In genomic region chrX:31546130-31546529, GRCh38 we compare ENCODE assay signal across 11 cellular contexts.
DNase-seq lines count a peak whose midpoint lies in the region; ATAC-seq, FAIRE-seq and TF ChIP-seq lines count a peak whose summit lies in the region.
"Had no signal": no experiment of that assay in that cellular context is flagged by ENCODE, and none has a peak within 500 bp of the region (broad histone marks: within the 10 kb centered on the region; RNA-seq: fewer than 3 reads in every experiment).

No MANE protein-coding gene starts in this region.

- no peak overlapping the region for H4K8ac ChIP-seq in H9 (replicated peaks; ENCODE audit: insufficient read length, low read depth, low read length)

- H3K14ac ChIP-seq in H9 (ENCODE audit: insufficient read depth, low read length): no peak overlapping the region

- no peaks in the 10 kb centered on the region for H3K27me3 Mint-ChIP-seq in H9 (ENCODE audit: low read depth)

- no peak overlapping the region for H2AFZ ChIP-seq in H9 (ENCODE audit: low read length)

- H4K91ac ChIP-seq in H9 (ENCODE audit: insufficient read length, low read depth, low read length): no peak overlapping the region

- TF ChIP-seq CTCF in H9 (conservative IDR thresholded peaks at IDR 0.05) (no peak), tibial artery (IDR thresholded peaks at IDR 0.05) (no peak)

- H3K4me3 ChIP-seq in tibial artery: no peak overlapping the region

- H2BK120ac ChIP-seq in H9 (ENCODE audit: low read depth, low read length, poor library complexity, severe bottlenecking): no peak overlapping the region

- H3K9me3 Mint-ChIP-seq in H9: peaks cover 49 to 59% of the 10 kb centered on the region in 2 experiments

- H3K27ac Mint-ChIP-seq in H9: no peak overlapping the region
- H3K27ac Mint-ChIP-seq: nephron had no signal

- H2BK12ac ChIP-seq in H9 (ENCODE audit: insufficient read length, low read depth, low read length): no peak overlapping the region

- H3T11ph ChIP-seq in H9 (ENCODE audit: low read length): no peak overlapping the region

- ATAC-seq in SK-N-SH treated with all-trans-retinoic acid at 6 μM for 48 hours (peak; percentile 87), GM18861 (IDR thresholded peaks at IDR 0.05; ENCODE audit: unreplicated experiment) (no peak)

- no peaks in the 10 kb centered on the region for H3K23me2 ChIP-seq in H9 (ENCODE audit: insufficient read length, low read depth, low read length, poor library complexity, severe bottlenecking)

- H3K4ac ChIP-seq in H9 (ENCODE audit: low read depth, low read length): no peak overlapping the region

- H2AK5ac ChIP-seq in H9 (ENCODE audit: insufficient read length, low read length): no peak overlapping the region

- peaks cover 3% of the 10 kb centered on the region; the same call in 1 of the 2 replicates for H3K4me1 ChIP-seq in H9 (ENCODE audit: insufficient read depth, low read length)
- peaks cover 0 to 27% (median 0%) of the 10 kb centered on the region in 4 donors for H3K4me1 ChIP-seq in tibial artery

- no peak overlapping the region for H2BK15ac ChIP-seq in H9 (ENCODE audit: low read depth, low read length)

- peaks cover 0 to 2% (median 0%) of the 10 kb centered on the region in 3 experiments; a peak in 2 of 7 replicates for H3K36me3 Mint-ChIP-seq in H9 (ENCODE audit: insufficient read depth in 1 of 3, low read depth in 3 of 3)

- intact Hi-C loops in tibial artery (cut with DNase I; ENCODE audit: low total_unique reads): no loop called here

- H3K27ac ChIP-seq in H9 (ENCODE audit: insufficient read length, low read depth, low read length): peak overlapping the region; percentile 17
- H3K27ac ChIP-seq in tibial artery: peak overlapping the region; percentile 12 to 37

- H3K4me1 Mint-ChIP-seq in H9: peaks cover 3% of the 10 kb centered on the region in 2 experiments; a peak in 2 of 4 replicates
- H3K4me1 Mint-ChIP-seq: nephron had no signal

- H3K27me3 ChIP-seq in H9 (ENCODE audit: insufficient read depth, low read length): no peaks in the 10 kb centered on the region
- H3K27me3 ChIP-seq in tibial artery: no peaks in the 10 kb centered on the region

- H3K18ac ChIP-seq in H9 (ENCODE audit: insufficient read length, low read depth, low read length): no peak overlapping the region

- no peak overlapping the region for H3K9ac ChIP-seq in H9 (ENCODE audit: extremely low read depth, insufficient read length, low read length)

- H4K5ac ChIP-seq in H9 (ENCODE audit: insufficient read length, low read depth, low read length): no peak overlapping the region

- H3K36me3 ChIP-seq in tibial artery: no peaks in the 10 kb centered on the region

- no peaks in the 10 kb centered on the region for H3K79me2 ChIP-seq in H9 (ENCODE audit: insufficient read depth, low read length)

- peak overlapping the region; percentile 21 for H3K4me2 ChIP-seq in H9 (ENCODE audit: insufficient read depth, insufficient read length, low read length)

- DNase-seq in H9 (no peak), fibroblast of the conjunctiva (ENCODE audit: low read depth) (peak; percentile 59), tibial artery (peak in 1 of 2 donors; percentile 58), GDM1 (lab: John Stamatoyannopoulos, UW) (no peak), GM19239 (ENCODE audit: insufficient read length, low spot score) (no peak)
- DNase-seq: central memory CD4-positive, alpha-beta T cell; NCI-H510A; T-helper 1 cell had no signal

- no peak overlapping the region for H3K4me3 Mint-ChIP-seq in H9
- H3K4me3 Mint-ChIP-seq: nephron had no signal

- no peak for FAIRE-seq in GM19239 (lab: Jason Lieb, UNC)

- no peak overlapping the region for H2BK5ac ChIP-seq in H9 (ENCODE audit: insufficient read length, low read length)

- no peaks in the 10 kb centered on the region for H3K79me1 ChIP-seq in H9 (ENCODE audit: insufficient read depth, low read depth, low read length, poor library complexity, severe bottlenecking)

- no peak overlapping the region for H2BK20ac ChIP-seq in H9 (ENCODE audit: low read depth, low read length, poor library complexity, severe bottlenecking)

- no peak overlapping the region for H3K56ac ChIP-seq in H9 (ENCODE audit: insufficient read length, low read depth, low read length)

- no CpG with 5 or more reads among the region's 3 CpGs for WGBS in H9 (ENCODE audit: extremely low coverage, insufficient read length, low lambda C conversion rate)

- H3K9me3 ChIP-seq in H9 (ENCODE audit: control insufficient read depth, low read depth, low read length) (no peaks in the 10 kb centered on the region), tibial artery (no peaks in the 10 kb centered on the region)

- H4K20me1 ChIP-seq in H9 (ENCODE audit: control insufficient read depth, insufficient read depth, insufficient read length): no peaks in the 10 kb centered on the region

- H3K23ac ChIP-seq in H9 (ENCODE audit: insufficient read length, low read depth, low read length): no peak overlapping the region

TF ChIP-seq in SK-N-SH treated with all-trans-retinoic acid at 6 μM for 48 hours, 23 proteins besides CTCF, POLR2A, EP300 and RAD21:
- TF ChIP-seq GLIS3 (CRISPR knock-in tag; IDR thresholded peaks at IDR 0.05): no peak
- TF ChIP-seq BACH2 (CRISPR knock-in tag; IDR thresholded peaks at IDR 0.05; ENCODE audit: borderline replicate concordance): no peak
